Comparison of ENCODE assay signal across 19 cellular contexts in genomic region chr14:71749613-71750238, GRCh38.
DNase-seq lines count a peak whose midpoint lies in the region; ATAC-seq, FAIRE-seq and TF ChIP-seq lines count a peak whose summit lies in the region.
"Had no signal": no experiment of that assay in that cellular context is flagged by ENCODE, and none has a peak within 500 bp of the region (broad histone marks: within the 10 kb centered on the region; RNA-seq: fewer than 3 reads in every experiment).

No MANE protein-coding gene starts in this region.

- peaks cover 0 to 22% (median 11%) of the 10 kb centered on the region in 11 donors for H3K9me3 Mint-ChIP-seq in naive thymus-derived CD4-positive, alpha-beta T cell
- H3K9me3 Mint-ChIP-seq: central memory CD8-positive, alpha-beta T cell had no signal

- H3K36me3 Mint-ChIP-seq in naive thymus-derived CD4-positive, alpha-beta T cell = peaks cover 0 to 12% (median 3%) of the 10 kb centered on the region in 5 donors

- intact Hi-C loops in naive thymus-derived CD4-positive, alpha-beta T cell (cut with micrococcal nuclease) = loop anchor here (5.0 kb wide), 2 partner anchors 347 to 702 kb away; no protein-coding TSS in a partner anchor

- H3K27ac ChIP-seq in naive thymus-derived CD4-positive, alpha-beta T cell (ENCODE audit: low read depth, low read length) = no peak overlapping the region
- no peak overlapping the region for H3K27ac ChIP-seq in substantia nigra (ENCODE audit: low read depth, low read length, poor library complexity, severe bottlenecking)
- H3K27ac ChIP-seq: thyroid gland had no signal

- no peak overlapping the region for H3K27ac Mint-ChIP-seq in naive thymus-derived CD4-positive, alpha-beta T cell
- H3K27ac Mint-ChIP-seq: activated CD4-positive, alpha-beta T cell treated with anti-CD3 and anti-CD28 coated beads for 36 hours had no signal

- POLR2A ChIA-PET in naive thymus-derived CD4-positive, alpha-beta T cell (lab: Charles Lee) = no interaction called here

- peaks cover 0 to 6% (median 0%) of the 10 kb centered on the region in 3 experiments for H3K9me3 ChIP-seq in naive thymus-derived CD4-positive, alpha-beta T cell (ENCODE audit: control insufficient read depth in 2 of 3, low read length in 3 of 3)
- H3K9me3 ChIP-seq: SK-N-SH, thyroid gland had no signal

- FAIRE-seq in GM12891 (lab: Jason Lieb, UNC) = peak; percentile 43

- CTCF ChIA-PET in naive thymus-derived CD4-positive, alpha-beta T cell (lab: Charles Lee) = interaction anchor here (1.2 to 1.6 kb wide), 3 partner anchors 607 to 611 kb away, joined by 3 to 6 read pairs (median 3); no protein-coding TSS in a partner anchor

- no peak overlapping the region for H3K4me3 Mint-ChIP-seq in naive thymus-derived CD4-positive, alpha-beta T cell
- H3K4me3 Mint-ChIP-seq: activated CD4-positive, alpha-beta T cell treated with anti-CD3 and anti-CD28 coated beads for 36 hours; central memory CD8-positive, alpha-beta T cell had no signal

- TF ChIP-seq POLR2A in GM12891 (IDR thresholded peaks at IDR 0.05; ENCODE audit: low read depth, low read length) = no peak

- H3K27me3 ChIP-seq in naive thymus-derived CD4-positive, alpha-beta T cell (ENCODE audit: control insufficient read depth in 2 of 2, insufficient read depth in 2 of 2, low read length in 2 of 2) = no peaks in the 10 kb centered on the region
- H3K27me3 ChIP-seq: thyroid gland had no signal

- H3K4me1 Mint-ChIP-seq in naive thymus-derived CD4-positive, alpha-beta T cell = peaks cover 0 to 18% (median 0%) of the 10 kb centered on the region in 7 donors
- H3K4me1 Mint-ChIP-seq: central memory CD8-positive, alpha-beta T cell had no signal

- ATAC-seq in naive thymus-derived CD4-positive, alpha-beta T cell = peak; percentile 37
- ATAC-seq: activated CD4-positive, alpha-beta T cell treated with anti-CD3 and anti-CD28 coated beads for 36 hours; left ventricle myocardium superior; right cardiac atrium had no signal

- peaks cover 0 to 4% (median 0%) of the 10 kb centered on the region in 5 donors for H3K27me3 Mint-ChIP-seq in naive thymus-derived CD4-positive, alpha-beta T cell
- H3K27me3 Mint-ChIP-seq: activated CD4-positive, alpha-beta T cell treated with anti-CD3 and anti-CD28 coated beads for 36 hours; central memory CD8-positive, alpha-beta T cell had no signal

- no peak overlapping the region for H3K4me3 ChIP-seq in naive thymus-derived CD4-positive, alpha-beta T cell (ENCODE audit: low read length)
- H3K4me3 ChIP-seq: thyroid gland had no signal

- no peaks in the 10 kb centered on the region for H3K36me3 ChIP-seq in naive thymus-derived CD4-positive, alpha-beta T cell (ENCODE audit: control insufficient read depth in 2 of 3, insufficient read depth in 3 of 3, low read length in 3 of 3)
- H3K36me3 ChIP-seq: thyroid gland had no signal

- DNase-seq in GM12891 (ENCODE audit: insufficient read length, low spot score) (no peak), NCI-H69 (lab: John Stamatoyannopoulos, UW) (peak; percentile 8), astrocyte of the hippocampus (ENCODE audit: low read depth, low spot score) (peak; percentile 46), NCI-H82 treated with DMSO at 0.1 percent for 48 hours (lab: John Stamatoyannopoulos, UW; ENCODE audit: unreplicated experiment) (no peak), substantia nigra (lab: John Stamatoyannopoulos, UW) (no peak), NCI-H1436 treated with DMSO at 0.1 percent for 48 hours (lab: John Stamatoyannopoulos, UW) (no peak)
- no peak for DNase-seq in naive thymus-derived CD4-positive, alpha-beta T cell
- DNase-seq: activated CD4-positive, alpha-beta T cell treated with anti-CD3 and anti-CD28 coated beads for 36 hours; activated gamma-delta T cell; effector CD4-positive, alpha-beta T cell; left ventricle myocardium superior; NCI-H1417; NCI-H2171 treated with DMSO at 0.1 percent for 48 hours; NCI-H774; occipital lobe; right cardiac atrium; SK-N-SH; thyroid gland had no signal

- no peaks in the 10 kb centered on the region for H3K4me1 ChIP-seq in naive thymus-derived CD4-positive, alpha-beta T cell (ENCODE audit: control insufficient read depth in 2 of 2, insufficient read depth in 2 of 2, low read length in 2 of 2)

TF ChIP-seq in GM12891, 5 proteins besides CTCF, POLR2A, EP300 and RAD21:
- TF ChIP-seq POLR2AphosphoS5 (IDR thresholded peaks at IDR 0.05; ENCODE audit: low read depth, low read length) = no peak
- no peak for TF ChIP-seq SPI1 (IDR thresholded peaks at IDR 0.05; ENCODE audit: low read depth, low read length)
- TF ChIP-seq TAF1 (IDR thresholded peaks at IDR 0.05; ENCODE audit: low read depth, low read length) = no peak
- TF ChIP-seq PAX5 (IDR thresholded peaks at IDR 0.05; ENCODE audit: insufficient read depth, low read length, severe bottlenecking) = no peak
- TF ChIP-seq POU2F2 (IDR thresholded peaks at IDR 0.05; ENCODE audit: low read depth, low read length) = no peak

Comparison
In these comparisons a context has a peak if more than half of its experiments do, and no peak if none do; other contexts are left out.
1. DNase-seq: peak in NCI-H69 (single experiment) and astrocyte of the hippocampus (single experiment); none in GM12891 (single experiment), naive thymus-derived CD4-positive, alpha-beta T cell (0 of 9), NCI-H82 treated with DMSO at 0.1 percent for 48 hours (single experiment), substantia nigra (0 of 49) and NCI-H1436 treated with DMSO at 0.1 percent for 48 hours (single experiment).